Comparison of ENCODE assay signal across 29 cellular contexts in genomic region chr15:80264031-80264430, GRCh38. TPM values are rescaled to one million over a fixed set of nuclear protein-coding genes. Genes with fewer than 3 reads are reported as not detected.
A peak's percentile ranks its signal among the peaks of the same experiment; 100 is the strongest.
DNase-seq lines count a peak whose midpoint lies in the region; ATAC-seq and TF ChIP-seq lines count a peak whose summit lies in the region.
"Had no signal": no experiment of that assay in that cellular context is flagged by ENCODE, and none has a peak within 500 bp of the region (broad histone marks: within the 10 kb centered on the region; RNA-seq: fewer than 3 reads in every experiment).

No MANE protein-coding gene starts in this region.

- no peak for ATAC-seq in SK-N-SH treated with all-trans-retinoic acid at 6 μM for 48 hours
- ATAC-seq: activated CD4-positive, CD25-positive, alpha-beta regulatory T cell treated with anti-CD3 and anti-CD28 coated beads, Interleukin-2, amount 50 U/mL, for 24 hours; heart left ventricle; stimulated activated memory B cell treated with anti-CD40 and anti-IgM and Interleukin-4, amounts not matched to agents 10 μg/mL and 1 μg/mL and 100 μg/mL, for 72 hours had no signal

- no peak overlapping the region for H3K27ac Mint-ChIP-seq in neural progenitor cell
- H3K27ac Mint-ChIP-seq: CD14-positive monocyte; stimulated activated memory B cell treated with anti-CD40 and anti-IgM and Interleukin-4, amounts not matched to agents 10 μg/mL and 1 μg/mL and 100 μg/mL, for 72 hours had no signal

- no peaks in the 10 kb centered on the region for H3K36me3 Mint-ChIP-seq in neural progenitor cell
- H3K36me3 Mint-ChIP-seq: CD14-positive monocyte; stimulated activated memory B cell treated with anti-CD40 and anti-IgM and Interleukin-4, amounts not matched to agents 10 μg/mL and 1 μg/mL and 100 μg/mL, for 72 hours had no signal

- H3K9me3 Mint-ChIP-seq in neural progenitor cell = no peaks in the 10 kb centered on the region
- H3K9me3 Mint-ChIP-seq: neural crest cell had no signal

- H3K9ac ChIP-seq in SK-N-SH = no peak overlapping the region
- no peak overlapping the region for H3K9ac ChIP-seq in fibroblast of lung (ENCODE audit: insufficient read depth, low read length)
- no peak overlapping the region for H3K9ac ChIP-seq in neural progenitor cell

- H3K4me3 ChIP-seq in SK-N-SH (ENCODE audit: low read depth in 2 of 2, low read length in 1 of 2) (no peak overlapping the region), fibroblast of lung (replicated peaks in 1 of 4; ENCODE audit: control extremely low read depth in 1 of 4, insufficient read depth in 1 of 4, low read depth in 3 of 4, low read length in 4 of 4) (no peak overlapping the region), neural progenitor cell (no peak overlapping the region), BE2C (ENCODE audit: low read depth, low read length) (no peak overlapping the region)
- H3K4me3 ChIP-seq: HAP-1, heart left ventricle, tibial artery had no signal

- no peak overlapping the region for H3K4me3 Mint-ChIP-seq in neural progenitor cell
- H3K4me3 Mint-ChIP-seq: CD14-positive monocyte; neural crest cell; stimulated activated memory B cell treated with anti-CD40 and anti-IgM and Interleukin-4, amounts not matched to agents 10 μg/mL and 1 μg/mL and 100 μg/mL, for 72 hours had no signal

- TF ChIP-seq RAD21 in SK-N-SH (IDR thresholded peaks at IDR 0.05; ENCODE audit: low read length) = no peak

- H3K4me1 ChIP-seq in SK-N-SH (ENCODE audit: control insufficient read depth in 1 of 2, insufficient read depth in 2 of 2, low read depth in 1 of 2, low read length in 1 of 2) = no peaks in the 10 kb centered on the region
- no peaks in the 10 kb centered on the region for H3K4me1 ChIP-seq in fibroblast of lung (ENCODE audit: control insufficient read depth, extremely low read depth, insufficient read depth, low read length)
- H3K4me1 ChIP-seq in neural progenitor cell = no peaks in the 10 kb centered on the region
- no peaks in the 10 kb centered on the region for H3K4me1 ChIP-seq in BE2C
- H3K4me1 ChIP-seq: HAP-1, heart left ventricle, tibial artery had no signal

- H3K27ac ChIP-seq in SK-N-SH (ENCODE audit: low read depth in 2 of 2, low read length in 1 of 2) (no peak overlapping the region), fibroblast of lung (ENCODE audit: insufficient read depth, low read length) (no peak overlapping the region), neural progenitor cell (no peak overlapping the region)
- H3K27ac ChIP-seq: 22Rv1, heart left ventricle, tibial artery had no signal

- H3K27me3 ChIP-seq in SK-N-SH (ENCODE audit: insufficient read depth) (no peaks in the 10 kb centered on the region; the same call in 1 of the 2 replicates), fibroblast of lung (ENCODE audit: control insufficient read depth, insufficient read depth, low read length) (no peaks in the 10 kb centered on the region), neural progenitor cell (peaks cover 76% of the 10 kb centered on the region), BE2C (peaks cover 17% of the 10 kb centered on the region)

- H3K9me3 ChIP-seq in SK-N-SH (no peaks in the 10 kb centered on the region), fibroblast of lung (ENCODE audit: control insufficient read depth, insufficient read depth, low read depth, low read length) (no peaks in the 10 kb centered on the region), neural progenitor cell (ENCODE audit: low read depth) (no peaks in the 10 kb centered on the region), BE2C (no peaks in the 10 kb centered on the region)
- H3K9me3 ChIP-seq: HAP-1, heart left ventricle, tibial artery had no signal

- POLR2A ChIA-PET in SK-N-SH (lab: Yijun Ruan, JAX) = no interaction called here

- H3F3A ChIP-seq in SK-N-SH (replicated peaks; ENCODE audit: insufficient read depth) (no peaks in the 10 kb centered on the region), neural progenitor cell (ENCODE audit: low read depth) (no peaks in the 10 kb centered on the region)

- peaks cover 9% of the 10 kb centered on the region for H3K27me3 Mint-ChIP-seq in neural progenitor cell (ENCODE audit: insufficient read depth, low read depth)

- TF ChIP-seq EP300 in SK-N-SH (IDR thresholded peaks at IDR 0.05; ENCODE audit: borderline replicate concordance in 1 of 2, low read depth in 1 of 2, low read length in 1 of 2) = no peak

- H3K79me2 ChIP-seq in SK-N-SH (ENCODE audit: insufficient read depth) (no peaks in the 10 kb centered on the region), fibroblast of lung (ENCODE audit: control insufficient read depth, insufficient read depth, low read length) (no peaks in the 10 kb centered on the region), neural progenitor cell (ENCODE audit: low read depth) (no peaks in the 10 kb centered on the region)

- no peaks in the 10 kb centered on the region for H3K9me2 ChIP-seq in SK-N-SH

- TF ChIP-seq CTCF in SK-N-SH (IDR thresholded peaks at IDR 0.05) (no peak), fibroblast of lung (conservative IDR thresholded peaks at IDR 0.05 in 1 of 2, IDR thresholded peaks at IDR 0.05 in 1 of 2; ENCODE audit: low read depth in 1 of 2, low read length in 2 of 2) (no peak), neural progenitor cell (IDR thresholded peaks at IDR 0.05) (no peak), BE2C (IDR thresholded peaks at IDR 0.05; ENCODE audit: low read depth, low read length) (no peak)

- no peaks in the 10 kb centered on the region for H3K4me1 Mint-ChIP-seq in neural progenitor cell
- H3K4me1 Mint-ChIP-seq: CD14-positive monocyte; stimulated activated memory B cell treated with anti-CD40 and anti-IgM and Interleukin-4, amounts not matched to agents 10 μg/mL and 1 μg/mL and 100 μg/mL, for 72 hours had no signal

- DNase-seq in SK-N-SH (no peak), SW480 (ENCODE audit: low spot score) (peak; percentile 12), fibroblast of lung (ENCODE audit: low read depth in 2 of 2) (peak; percentile 10 to 31), neural progenitor cell (ENCODE audit: low spot score) (peak; percentile 25), LoVo (ENCODE audit: low spot score) (no peak), BE2C (no peak), SKM-1 (lab: John Stamatoyannopoulos, UW; ENCODE audit: unreplicated experiment) (no peak)
- DNase-seq: activated CD8-positive, alpha-beta memory T cell treated with anti-CD3 and anti-CD28 coated beads, Interleukin-2, amount 50 U/mL, for 48 hours; aorta; DMS153; heart left ventricle; MM.1S; NCI-H187 treated with DMSO at 0.1 percent for 48 hours; NCI-H446 treated with DMSO at 0.1 percent for 48 hours; SHP77; stimulated activated CD4-positive, alpha-beta T cell treated with anti-CD3 and anti-CD28 coated beads, Interleukin-12 subunit alpha, Interleukin-12 subunit beta, amount 100 ng/mL, for 4 hours; T-helper 2 cell had no signal

- H4K20me1 ChIP-seq in SK-N-SH (ENCODE audit: insufficient read depth) (no peaks in the 10 kb centered on the region), fibroblast of lung (ENCODE audit: control insufficient read depth, extremely low read depth, insufficient read depth, low read length) (no peaks in the 10 kb centered on the region), neural progenitor cell (ENCODE audit: low read depth) (no peaks in the 10 kb centered on the region)

- H2AFZ ChIP-seq in SK-N-SH (ENCODE audit: low read depth) (no peak overlapping the region), fibroblast of lung (ENCODE audit: low read length) (no peak overlapping the region), neural progenitor cell (replicated peaks) (no peak overlapping the region)

- CTCF ChIA-PET in SK-N-SH (lab: Yijun Ruan, JAX) = interaction anchor here (2.3 kb wide), 1 partner anchor 11 kb away, joined by 7 read pairs; the partner anchor contains the start of gene CTXND1

- no peaks in the 10 kb centered on the region for H3K36me3 ChIP-seq in SK-N-SH (replicated peaks in 1 of 2; ENCODE audit: control insufficient read depth in 1 of 2, insufficient read depth in 2 of 2, low read length in 1 of 2)
- no peaks in the 10 kb centered on the region for H3K36me3 ChIP-seq in fibroblast of lung (ENCODE audit: control insufficient read depth, insufficient read depth, low read length)
- no peaks in the 10 kb centered on the region for H3K36me3 ChIP-seq in neural progenitor cell
- H3K36me3 ChIP-seq in BE2C = no peaks in the 10 kb centered on the region
- H3K36me3 ChIP-seq: HAP-1, heart left ventricle, tibial artery had no signal

- H3K4me2 ChIP-seq in SK-N-SH (no peak overlapping the region), fibroblast of lung (ENCODE audit: extremely low read depth, insufficient read depth, low read length) (no peak overlapping the region), neural progenitor cell (no peak overlapping the region)

TF ChIP-seq in SK-N-SH, 30 proteins besides CTCF, POLR2A, EP300 and RAD21 (continues in another document):
- TF ChIP-seq SMC3 (IDR thresholded peaks at IDR 0.05; ENCODE audit: low read depth, low read length) (no peak), MEF2A (IDR thresholded peaks at IDR 0.05; ENCODE audit: borderline replicate concordance, low read depth) (no peak)

TF ChIP-seq in SK-N-SH treated with all-trans-retinoic acid at 6 μM for 48 hours, 23 proteins besides CTCF, POLR2A, EP300 and RAD21:
- TF ChIP-seq OSR1 (CRISPR knock-in tag; IDR thresholded peaks at IDR 0.05) (no peak), ESRRG (CRISPR knock-in tag; IDR thresholded peaks at IDR 0.05) (no peak), PATZ1 (CRISPR knock-in tag; IDR thresholded peaks at IDR 0.05; ENCODE audit: borderline replicate concordance) (no peak), ZC3H10 (CRISPR knock-in tag; IDR thresholded peaks at IDR 0.05) (no peak)

RNA-seq across cellular contexts. Expression of gene CTXND1, which starts 12.0 kb away (rescaled TPM):
- polyA plus RNA-seq in SK-N-SH (2012; rRNA removed) (not detected in 2 replicates), fibroblast of lung (0.01 and 0.02 TPM in 2 replicates)
- polyA plus RNA-seq in SK-N-SH (2012; cell fraction: cytosol; rRNA removed) = not detected in 2 replicates
- polyA plus RNA-seq in SK-N-SH (2012; cell fraction: nucleus; rRNA removed) = not detected in 2 replicates
- total RNA-seq in fibroblast of lung (under 0.01 TPM in 2 replicates), neural progenitor cell (ENCODE audit: low replicate concordance) (not detected in 2 replicates)
- polyA plus RNA-seq in fibroblast of lung (2012) = 0.02 TPM in 1 of 2 replicates, not detected in the other
- not detected in 2 replicates for polyA minus RNA-seq in fibroblast of lung (ENCODE audit: low replicate concordance)
- 0.17 TPM for polyA plus RNA-seq in BE2C (2012; ENCODE audit: insufficient read depth, insufficient read length, low read depth)
- total RNA-seq: epithelial cell of proximal tubule, HT1080, pulmonary artery endothelial cell had no signal
- polyA plus RNA-seq: CD14-positive monocyte, keratinocyte had no signal

Comparison
In these comparisons a context has a peak if more than half of its experiments do, and no peak if none do; other contexts are left out.
1. DNase-seq: peak in SW480 (single experiment), fibroblast of lung (2 of 2) and neural progenitor cell (single experiment); none in SK-N-SH (single experiment), LoVo (single experiment), BE2C (single experiment) and SKM-1 (single experiment).